23 cellular contexts compared by ENCODE assay signal in genomic region chr9:133260334-133261102, GRCh38. TPM values are rescaled to one million over a fixed set of nuclear protein-coding genes. Genes with fewer than 3 reads are reported as not detected.
DNase-seq lines count a peak whose midpoint lies in the region; TF ChIP-seq lines count a peak whose summit lies in the region.
"Had no signal": no experiment of that assay in that cellular context is flagged by ENCODE, and none has a peak within 500 bp of the region (broad histone marks: within the 10 kb centered on the region; RNA-seq: fewer than 3 reads in every experiment).

No MANE protein-coding gene starts in this region.

- peak overlapping the region; percentile 63 for H3K9ac ChIP-seq in neuronal stem cell (ENCODE audit: low read depth, low read length, poor library complexity)

- no peak overlapping the region for H4K91ac ChIP-seq in neuronal stem cell (ENCODE audit: low read depth, low read length, poor library complexity)

- H4K8ac ChIP-seq in neuronal stem cell (ENCODE audit: low read depth, low read length) = no peak overlapping the region

- H2BK120ac ChIP-seq in neuronal stem cell (ENCODE audit: low read depth, low read length) = peak overlapping the region; percentile 35

- H3K27ac ChIP-seq in neuronal stem cell (replicated peaks; ENCODE audit: low read length) = no peak overlapping the region
- H3K27ac ChIP-seq: 22Rv1, A549, C4-2B, HL-60 had no signal

- no peak overlapping the region for H3K4me2 ChIP-seq in neuronal stem cell (ENCODE audit: insufficient read depth, low read length, poor library complexity, severe bottlenecking)
- H3K4me2 ChIP-seq: A549, GM23338 had no signal

- CTCF ChIA-PET in Caco-2 (lab: Charles Lee) = no interaction called here

- no peak overlapping the region for H3K4ac ChIP-seq in neuronal stem cell (ENCODE audit: low read length)

- H3K9me3 ChIP-seq in Caco-2 = no peaks in the 10 kb centered on the region
- peaks cover 0 to 1% of the 10 kb centered on the region in 2 donors for H3K9me3 ChIP-seq in neuronal stem cell (replicated peaks in 1 of 2; ENCODE audit: control insufficient read depth in 2 of 2, insufficient read depth in 1 of 2, low read depth in 1 of 2, low read length in 2 of 2)
- H3K9me3 ChIP-seq: A549 had no signal

- H3K23ac ChIP-seq in neuronal stem cell (ENCODE audit: low read depth, low read length, poor library complexity) = peak overlapping the region; percentile 44

- H2BK15ac ChIP-seq in neuronal stem cell (ENCODE audit: low read length) = peak overlapping the region; percentile 82

- H2AK5ac ChIP-seq in neuronal stem cell (ENCODE audit: low read depth, low read length) = peak overlapping the region; percentile 40

- H3K18ac ChIP-seq in neuronal stem cell (ENCODE audit: low read length) = peak overlapping the region; percentile 60

- H3K79me1 ChIP-seq in neuronal stem cell (ENCODE audit: low read depth, low read length) = peaks cover 4% of the 10 kb centered on the region

- H3K27ac Mint-ChIP-seq in Caco-2 (ENCODE audit: unreplicated experiment) (peak overlapping the region; percentile 17), endothelial cell (ENCODE audit: unreplicated experiment) (no peak overlapping the region), type B pancreatic cell (peak overlapping the region; percentile 21)
- H3K27ac Mint-ChIP-seq: CD4-positive, alpha-beta T cell; GM23338 had no signal

- DNase-seq in Caco-2 (no peak), endothelial cell (ENCODE audit: low spot score) (no peak), neuronal stem cell (ENCODE audit: low spot score) (no peak), type B pancreatic cell (ENCODE audit: extremely low spot score, unreplicated experiment) (no peak), DMS153 (lab: John Stamatoyannopoulos, UW) (no peak), NCI-H446 (lab: John Stamatoyannopoulos, UW) (no peak), GF-D8 (lab: John Stamatoyannopoulos, UW) (no peak)
- DNase-seq: AML-193; CD4-positive, alpha-beta T cell; DMS53; DND-41; EL; HCEC 1CT; IMR-90; KBM-7 had no signal

- H3K9me3 Mint-ChIP-seq in Caco-2 (ENCODE audit: unreplicated experiment) (peaks cover 11% of the 10 kb centered on the region), endothelial cell (ENCODE audit: unreplicated experiment) (no peaks in the 10 kb centered on the region), type B pancreatic cell (no peaks in the 10 kb centered on the region)
- H3K9me3 Mint-ChIP-seq: CD4-positive, alpha-beta T cell; GM23338 had no signal

- no TSS peak for BruUV-seq in Caco-2 (replicated peaks; lab: Mats Ljungman, UMichigan)

- no peak overlapping the region for H2BK12ac ChIP-seq in neuronal stem cell (ENCODE audit: low read length)

- no peaks in the 10 kb centered on the region for H3K36me3 Mint-ChIP-seq in Caco-2 (ENCODE audit: insufficient read depth, unreplicated experiment)
- H3K36me3 Mint-ChIP-seq in endothelial cell (ENCODE audit: low read depth, unreplicated experiment) = peaks cover 14% of the 10 kb centered on the region
- H3K36me3 Mint-ChIP-seq in type B pancreatic cell = no peaks in the 10 kb centered on the region

- no peak overlapping the region for H2BK5ac ChIP-seq in neuronal stem cell (ENCODE audit: low read length)

- POLR2A ChIA-PET in Caco-2 (lab: Charles Lee) = no interaction called here

- intact Hi-C loops in Caco-2 (cut with micrococcal nuclease; ENCODE audit: unreplicated experiment) = no loop called here

- H3K4me1 ChIP-seq in Caco-2 (no peaks in the 10 kb centered on the region), neuronal stem cell (ENCODE audit: control insufficient read depth in 2 of 2, insufficient read depth in 1 of 2, low read depth in 1 of 2, low read length in 2 of 2) (peaks cover 0 to 10% of the 10 kb centered on the region in 2 donors)
- H3K4me1 ChIP-seq: A549 had no signal

- H3K27me3 Mint-ChIP-seq in Caco-2 (ENCODE audit: insufficient read depth, unreplicated experiment) (no peaks in the 10 kb centered on the region), endothelial cell (ENCODE audit: unreplicated experiment) (peaks cover 5% of the 10 kb centered on the region), type B pancreatic cell (no peaks in the 10 kb centered on the region)

- peak overlapping the region; percentile 15 for H3K14ac ChIP-seq in neuronal stem cell (ENCODE audit: low read length)

- H3K36me3 ChIP-seq in Caco-2 (ENCODE audit: control insufficient read depth, insufficient read depth, low read length) = no peaks in the 10 kb centered on the region
- no peaks in the 10 kb centered on the region for H3K36me3 ChIP-seq in neuronal stem cell (replicated peaks in 1 of 2; ENCODE audit: control insufficient read depth in 2 of 2, insufficient read depth in 2 of 2, low read length in 2 of 2)

- no peak overlapping the region for H2AFZ ChIP-seq in neuronal stem cell (ENCODE audit: low read length)
- H2AFZ ChIP-seq: GM23338 had no signal

- H3K4me3 Mint-ChIP-seq in Caco-2 (ENCODE audit: unreplicated experiment) (no peak overlapping the region), endothelial cell (ENCODE audit: unreplicated experiment) (peak overlapping the region; percentile 28), type B pancreatic cell (no peak overlapping the region)
- H3K4me3 Mint-ChIP-seq: CD4-positive, alpha-beta T cell; GM23338 had no signal

- H3K4me3 ChIP-seq in Caco-2 (ENCODE audit: low read depth, low read length) = no peak overlapping the region
- H3K4me3 ChIP-seq in neuronal stem cell (ENCODE audit: low read length in 2 of 2) = no peak overlapping the region
- H3K4me3 ChIP-seq: A549, GM23338 had no signal

- TF ChIP-seq CTCF in Caco-2 (IDR thresholded peaks at IDR 0.05; ENCODE audit: insufficient read depth in 1 of 2, low read depth in 1 of 2, low read length in 1 of 2, severe bottlenecking in 1 of 2, unreplicated experiment in 1 of 2) = no peak
- no peak for TF ChIP-seq CTCF in endothelial cell (IDR thresholded peaks at IDR 0.05; ENCODE audit: unreplicated experiment)
- no peak for TF ChIP-seq CTCF in type B pancreatic cell (conservative IDR thresholded peaks at IDR 0.05)

- WGBS in neuronal stem cell (ENCODE audit: extremely low coverage in 2 of 2, insufficient read length in 2 of 2, insufficient replicate concordance in 1 of 2), 2 donors = no CpG with 5 or more reads among the region's 9 CpGs

- H3K4me1 Mint-ChIP-seq in Caco-2 (ENCODE audit: low read depth, unreplicated experiment) = no peaks in the 10 kb centered on the region
- H3K4me1 Mint-ChIP-seq in endothelial cell (ENCODE audit: unreplicated experiment) = peaks cover 23% of the 10 kb centered on the region
- H3K4me1 Mint-ChIP-seq in type B pancreatic cell (ENCODE audit: unreplicated experiment) = no peaks in the 10 kb centered on the region

- H3K27me3 ChIP-seq in Caco-2 (replicated peaks; ENCODE audit: control insufficient read depth, insufficient read depth, low read length) = no peaks in the 10 kb centered on the region
- H3K27me3 ChIP-seq in neuronal stem cell (ENCODE audit: control insufficient read depth in 3 of 3, insufficient read depth in 3 of 3, low read depth in 1 of 3, low read length in 3 of 3) = peaks cover 0 to 21% (median 0%) of the 10 kb centered on the region in 3 experiments

RNA-seq across cellular contexts. Expression of gene ABO, which starts 14.5 kb away (rescaled TPM):
- total RNA-seq in Caco-2 (2022) = not detected in 2 replicates
- total RNA-seq in endothelial cell (ENCODE audit: unreplicated experiment) = 1.4 TPM
- polyA plus RNA-seq in neuronal stem cell (2013, experiment 1 of 2) = 0.06 TPM
- 0.03 TPM for polyA plus RNA-seq in neuronal stem cell (2013, experiment 2 of 2)
- total RNA-seq in type B pancreatic cell (ENCODE audit: low replicate concordance) = 3.7 and 5.6 TPM in 2 replicates
- total RNA-seq: G401, HT1080, IMR-90 had no signal
- polyA plus RNA-seq: A549, BJ, IMR-90 had no signal

RNA-seq across cellular contexts. Expression of gene OBP2B, which starts 51.5 kb away (rescaled TPM):
- total RNA-seq in Caco-2 (2022) (not detected in 2 replicates), endothelial cell (ENCODE audit: unreplicated experiment) (not detected), type B pancreatic cell (ENCODE audit: low replicate concordance) (not detected in 2 replicates)
- polyA plus RNA-seq in neuronal stem cell (2013, experiment 1 of 2) = not detected
- not detected for polyA plus RNA-seq in neuronal stem cell (2013, experiment 2 of 2)
- total RNA-seq: CD4-positive, alpha-beta T cell; G401; GM23338; HT1080; IMR-90 had no signal
- polyA plus RNA-seq: A549, BJ, GM23338, IMR-90 had no signal
